Comparison of ENCODE assay signal across 8 cellular contexts in genomic region chr2:17539993-17540812, GRCh38. TPM values are rescaled to one million over a fixed set of nuclear protein-coding genes. Genes with fewer than 3 reads are reported as not detected.
DNase-seq lines count a peak whose midpoint lies in the region; ATAC-seq, FAIRE-seq and TF ChIP-seq lines count a peak whose summit lies in the region.

Gene VSNL1, plus strand, starts transcription at chr2:17540696. Its CDS starts 51,379 bp downstream, at chr2:17592075.

- H3K4me3 Mint-ChIP-seq in naive thymus-derived CD4-positive, alpha-beta T cell = peak within 1 kb of the TSS in 2 of 10 donors; percentile 15 to 46
- H3K4me3 Mint-ChIP-seq in T-cell = no peak within 1 kb of the TSS

- peaks cover 24% of the 10 kb centered on the region for H3K4me1 ChIP-seq in neuron (ENCODE audit: insufficient read depth, low read length)
- no peaks in the 10 kb centered on the region for H3K4me1 ChIP-seq in naive thymus-derived CD4-positive, alpha-beta T cell (ENCODE audit: control insufficient read depth in 2 of 2, insufficient read depth in 2 of 2, low read length in 2 of 2)

- no peaks in the 10 kb centered on the region for H3K9me3 ChIP-seq in SU-DHL-6 (ENCODE audit: insufficient read depth, low read length)
- no peaks in the 10 kb centered on the region for H3K9me3 ChIP-seq in neuron (ENCODE audit: low read length)
- no peaks in the 10 kb centered on the region for H3K9me3 ChIP-seq in naive thymus-derived CD4-positive, alpha-beta T cell (ENCODE audit: control insufficient read depth in 2 of 3, low read length in 3 of 3)

- POLR2A ChIA-PET in naive thymus-derived CD4-positive, alpha-beta T cell (lab: Charles Lee) = no interaction called here
- POLR2A ChIA-PET in T-cell (lab: Charles Lee) = no interaction called here

- H3F3A ChIP-seq in SU-DHL-6 (ENCODE audit: insufficient read depth) = no peaks in the 10 kb centered on the region

- H3K4me2 ChIP-seq in SU-DHL-6 (ENCODE audit: low read depth, low read length, poor library complexity, severe bottlenecking) = peak within 1 kb of the TSS; percentile 41

- H4K20me1 ChIP-seq in SU-DHL-6 (ENCODE audit: low read depth, low read length) = no peaks in the 10 kb centered on the region

- peaks cover 0 to 10% (median 0%) of the 10 kb centered on the region in 5 donors for H3K36me3 Mint-ChIP-seq in naive thymus-derived CD4-positive, alpha-beta T cell
- H3K36me3 Mint-ChIP-seq in T-cell = no peaks in the 10 kb centered on the region

- FAIRE-seq in frontal cortex (lab: Jason Lieb, UNC) = no peak

- no peak for TF ChIP-seq CTCF in SU-DHL-6 (IDR thresholded peaks at IDR 0.05; ENCODE audit: insufficient read depth, low read length, poor library complexity, severe bottlenecking)

- no peaks in the 10 kb centered on the region for H3K79me2 ChIP-seq in SU-DHL-6 (ENCODE audit: insufficient read depth, low read length)

- H3K27me3 ChIP-seq in SU-DHL-6 (ENCODE audit: low read length) (no peaks in the 10 kb centered on the region), neuron (ENCODE audit: insufficient read depth, low read length) (peaks cover 45% of the 10 kb centered on the region)
- H3K27me3 ChIP-seq in naive thymus-derived CD4-positive, alpha-beta T cell (ENCODE audit: control insufficient read depth in 2 of 2, insufficient read depth in 2 of 2, low read length in 2 of 2) = peaks cover 0 to 6% of the 10 kb centered on the region in 2 donors

- no peak within 1 kb of the TSS for H3K9ac ChIP-seq in SU-DHL-6 (ENCODE audit: low read length)

- peaks cover 0 to 12% (median 4%) of the 10 kb centered on the region in 7 donors for H3K4me1 Mint-ChIP-seq in naive thymus-derived CD4-positive, alpha-beta T cell
- peaks cover 0 to 4% (median 3%) of the 10 kb centered on the region in 3 donors for H3K4me1 Mint-ChIP-seq in T-cell

- intact Hi-C loops in naive thymus-derived CD4-positive, alpha-beta T cell (cut with micrococcal nuclease) = loop anchor here in 1 of 2 donors (10.0 kb wide), 1 partner anchor 1815 kb away; the partner anchor contains the start of gene OSR1

- peak; percentile 1 for DNase-seq in stimulated activated CD4-positive, alpha-beta T cell treated with anti-CD3 and anti-CD28 coated beads, Interleukin-15, amount 100 ng/mL, for 24 hours
- DNase-seq in stimulated activated CD4-positive, alpha-beta T cell treated with anti-CD3 and anti-CD28 coated beads, Interleukin-4, amount 100 ng/mL, for 1 hour = no peak
- peak; percentile 19 to 36 for DNase-seq in frontal cortex (ENCODE audit: low spot score in 2 of 2)
- DNase-seq in naive thymus-derived CD4-positive, alpha-beta T cell = no peak
- DNase-seq in activated effector memory CD4-positive, alpha-beta T cell treated with Interleukin-2 at 50 U/mL for 16 hours = no peak
- DNase-seq in T-cell = no peak

- H2AFZ ChIP-seq in SU-DHL-6 (ENCODE audit: low read depth, low read length, severe bottlenecking) (no peak within 1 kb of the TSS), neuron (ENCODE audit: low read depth, low read length) (peak within 1 kb of the TSS; percentile 97)

- CTCF ChIA-PET in naive thymus-derived CD4-positive, alpha-beta T cell (lab: Charles Lee) = no interaction called here
- CTCF ChIA-PET in T-cell (lab: Charles Lee) = no interaction called here

- ATAC-seq in naive thymus-derived CD4-positive, alpha-beta T cell = no peak
- no peak for ATAC-seq in T-cell (replicated peaks in 1 of 4)

- H3K36me3 ChIP-seq in SU-DHL-6 (ENCODE audit: low read length) (no peaks in the 10 kb centered on the region), neuron (ENCODE audit: insufficient read depth, low read length) (no peaks in the 10 kb centered on the region)
- H3K36me3 ChIP-seq in naive thymus-derived CD4-positive, alpha-beta T cell (ENCODE audit: control insufficient read depth in 2 of 3, insufficient read depth in 3 of 3, low read length in 3 of 3) = no peaks in the 10 kb centered on the region

- H3K9me3 Mint-ChIP-seq in naive thymus-derived CD4-positive, alpha-beta T cell = peaks cover 0 to 22% (median 6%) of the 10 kb centered on the region in 11 donors
- peaks cover 0 to 4% (median 0%) of the 10 kb centered on the region in 3 donors for H3K9me3 Mint-ChIP-seq in T-cell

- H3K9me2 ChIP-seq in SU-DHL-6 (replicated peaks; ENCODE audit: insufficient read depth, low read length) = no peaks in the 10 kb centered on the region

- H3K27ac Mint-ChIP-seq in naive thymus-derived CD4-positive, alpha-beta T cell = no peak within 1 kb of the TSS
- no peak within 1 kb of the TSS for H3K27ac Mint-ChIP-seq in T-cell

- H3K27ac ChIP-seq in SU-DHL-6 (ENCODE audit: low read depth, low read length) = no peak within 1 kb of the TSS
- H3K27ac ChIP-seq in naive thymus-derived CD4-positive, alpha-beta T cell (ENCODE audit: low read depth, low read length) = no peak within 1 kb of the TSS

- peaks cover 65 to 78% (median 72%) of the 10 kb centered on the region in 5 donors for H3K27me3 Mint-ChIP-seq in naive thymus-derived CD4-positive, alpha-beta T cell
- H3K27me3 Mint-ChIP-seq in T-cell = peaks cover 57 to 59% of the 10 kb centered on the region in 2 donors

- H3K4me3 ChIP-seq in SU-DHL-6 (ENCODE audit: insufficient read depth, low read length, poor library complexity, severe bottlenecking) = no peak within 1 kb of the TSS
- H3K4me3 ChIP-seq in neuron (ENCODE audit: low read length) = peak within 1 kb of the TSS; percentile 64
- no peak within 1 kb of the TSS for H3K4me3 ChIP-seq in naive thymus-derived CD4-positive, alpha-beta T cell (ENCODE audit: low read length)

RNA-seq across cellular contexts. Expression of gene VSNL1, which starts in this region (rescaled TPM):
- total RNA-seq in frontal cortex (24.5 TPM), T-cell (under 1 TPM in 1 of 5 donors, not detected in 4; 0.22 TPM)
- not detected for total RNA-seq in naive thymus-derived CD4-positive, alpha-beta T cell
- polyA plus RNA-seq in naive thymus-derived CD4-positive, alpha-beta T cell = not detected

Comparison
In these comparisons a context has a peak if more than half of its experiments do, and no peak if none do; other contexts are left out.
1. RNA of gene VSNL1 (total RNA-seq): 24.5 TPM in frontal cortex (single experiment); not detected in naive thymus-derived CD4-positive, alpha-beta T cell and 0.22 TPM in T-cell; every median in the first group is over 10 times any median in the second.
2. DNase-seq: peak in stimulated activated CD4-positive, alpha-beta T cell treated with anti-CD3 and anti-CD28 coated beads, Interleukin-15, amount 100 ng/mL, for 24 hours (single experiment) and frontal cortex (2 of 2); none in stimulated activated CD4-positive, alpha-beta T cell treated with anti-CD3 and anti-CD28 coated beads, Interleukin-4, amount 100 ng/mL, for 1 hour (single experiment), naive thymus-derived CD4-positive, alpha-beta T cell (0 of 9), activated effector memory CD4-positive, alpha-beta T cell treated with Interleukin-2 at 50 U/mL for 16 hours (single experiment) and T-cell (0 of 34).